8 cellular contexts compared by ENCODE assay signal in the genomic region with DNA sequence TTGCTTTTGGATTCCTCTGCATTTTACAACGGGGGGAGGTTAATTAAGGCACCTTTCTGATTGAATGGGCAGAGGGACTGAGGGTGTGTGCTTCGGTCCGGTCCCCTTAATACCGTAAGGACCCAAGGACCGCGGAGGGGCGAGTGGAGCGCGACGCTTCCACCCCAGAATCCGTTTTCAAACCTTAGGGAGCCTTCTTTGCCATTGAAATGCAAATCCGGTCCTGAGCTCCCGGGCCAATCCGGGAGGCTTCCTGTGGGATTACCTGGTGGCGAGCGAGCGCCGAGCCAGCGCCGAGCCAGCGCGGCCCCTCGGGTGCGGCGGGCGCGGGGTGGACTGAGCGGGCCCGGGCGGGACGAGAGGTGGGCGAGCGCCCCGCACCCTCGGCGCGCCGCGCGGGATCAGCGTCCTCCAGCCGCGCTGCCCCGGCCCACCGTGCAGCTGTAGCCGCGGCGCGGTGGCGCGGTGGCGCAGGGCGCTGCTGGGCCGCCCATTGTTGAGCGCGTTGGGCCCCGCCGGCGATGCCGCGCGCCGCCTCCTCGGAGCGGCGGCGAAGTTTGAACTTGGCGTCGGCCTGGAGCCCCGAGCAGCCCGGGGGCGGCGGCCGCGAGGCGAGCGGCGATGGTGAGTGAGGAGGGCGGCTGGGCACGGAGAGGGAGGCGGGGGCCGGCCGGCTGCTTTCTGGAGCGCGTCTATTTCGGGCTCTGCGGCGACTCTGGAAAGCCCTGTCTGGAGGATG.
DNase-seq lines count a peak whose midpoint lies in the region; ATAC-seq and TF ChIP-seq lines count a peak whose summit lies in the region.

No MANE protein-coding gene starts in this region.

- peaks cover 9 to 23% of the 10 kb centered on the region in 2 donors for H3K4me1 Mint-ChIP-seq in stimulated activated naive B cell treated with anti-CD40 and anti-IgM and Interleukin-4, amounts not matched to agents 10 μg/mL and 1 μg/mL and 100 μg/mL, for 72 hours

- no peak for TF ChIP-seq CTCF in lower leg skin (IDR thresholded peaks at IDR 0.05)

- peaks cover 56 to 62% of the 10 kb centered on the region in 2 donors for H3K27me3 Mint-ChIP-seq in stimulated activated naive B cell treated with anti-CD40 and anti-IgM and Interleukin-4, amounts not matched to agents 10 μg/mL and 1 μg/mL and 100 μg/mL, for 72 hours

- no peak overlapping the region for H3K27ac Mint-ChIP-seq in stimulated activated naive B cell treated with anti-CD40 and anti-IgM and Interleukin-4, amounts not matched to agents 10 μg/mL and 1 μg/mL and 100 μg/mL, for 72 hours

- peak overlapping the region; percentile 36 for H3K4me3 ChIP-seq in lower leg skin (ENCODE audit: low read depth, poor library complexity, severe bottlenecking)

- H3K4me3 Mint-ChIP-seq in stimulated activated naive B cell treated with anti-CD40 and anti-IgM and Interleukin-4, amounts not matched to agents 10 μg/mL and 1 μg/mL and 100 μg/mL, for 72 hours: peak overlapping the region; percentile 79 to 82

- ATAC-seq in HG02973 (IDR thresholded peaks at IDR 0.05; ENCODE audit: unreplicated experiment): peak; percentile 42
- peak; percentile 78 to 80 for ATAC-seq in stimulated activated naive B cell treated with anti-CD40 and anti-IgM and Interleukin-4, amounts not matched to agents 10 μg/mL and 1 μg/mL and 100 μg/mL, for 72 hours (replicated peaks)

- 2 to 4% methylated on average over 32 to 33 of the region's 88 CpGs for WGBS in lower leg skin, 2 donors

- no peak for TF ChIP-seq POLR2A in lower leg skin (IDR thresholded peaks at IDR 0.05)

- H3K36me3 Mint-ChIP-seq in stimulated activated naive B cell treated with anti-CD40 and anti-IgM and Interleukin-4, amounts not matched to agents 10 μg/mL and 1 μg/mL and 100 μg/mL, for 72 hours: peaks cover 0 to 2% of the 10 kb centered on the region in 2 donors

- DNase-seq in NCI-H82 (lab: John Stamatoyannopoulos, UW) (peak; percentile 54), NCI-H82 treated with DMSO at 0.1 percent for 48 hours (lab: John Stamatoyannopoulos, UW; ENCODE audit: unreplicated experiment) (no peak), SK-N-DZ (ENCODE audit: low spot score) (peak; percentile 40), cortex of kidney (lab: John Stamatoyannopoulos, UW) (peak; percentile 11), lower leg skin (ENCODE audit: low spot score in 2 of 2) (no peak), Kasumi-1 (lab: John Stamatoyannopoulos, UW) (no peak)
- peak; percentile 3 for DNase-seq in stimulated activated naive B cell treated with anti-CD40 and anti-IgM and Interleukin-4, amounts not matched to agents 10 μg/mL and 1 μg/mL and 100 μg/mL, for 72 hours

- intact Hi-C loops in lower leg skin (cut with DNase I; ENCODE audit: low total_unique reads): no loop called here

- no peaks in the 10 kb centered on the region for H3K9me3 Mint-ChIP-seq in stimulated activated naive B cell treated with anti-CD40 and anti-IgM and Interleukin-4, amounts not matched to agents 10 μg/mL and 1 μg/mL and 100 μg/mL, for 72 hours

Comparison
In these comparisons a context has a peak if more than half of its experiments do, and no peak if none do; other contexts are left out.
1. DNase-seq: peak in NCI-H82 (single experiment), SK-N-DZ (single experiment), cortex of kidney (single experiment) and stimulated activated naive B cell treated with anti-CD40 and anti-IgM and Interleukin-4, amounts not matched to agents 10 μg/mL and 1 μg/mL and 100 μg/mL, for 72 hours (single experiment); none in NCI-H82 treated with DMSO at 0.1 percent for 48 hours (single experiment), lower leg skin (0 of 2) and Kasumi-1 (0 of 2).